In genomic region chr4:62512271-62512670, GRCh38 we compare ENCODE assay signal across 22 cellular contexts.
"Had no signal": no experiment of that assay in that cellular context is flagged by ENCODE, and none has a peak within 500 bp of the region (broad histone marks: within the 10 kb centered on the region; RNA-seq: fewer than 3 reads in every experiment).

No MANE protein-coding gene starts in this region.

- H3K9me3 ChIP-seq: mucosa of descending colon, psoas muscle, testis, tibial artery had no signal

- DNase-seq: dermis blood vessel endothelial cell; effector memory CD8-positive, alpha-beta T cell; kidney; mammary epithelial cell; mucosa of descending colon; naive B cell; nucleus accumbens; psoas muscle; right cardiac atrium; spleen; stimulated activated CD4-positive, alpha-beta T cell treated with anti-CD3 and anti-CD28 coated beads, Interleukin-4, amount 100 ng/mL, for 4 hours; stimulated activated naive CD8-positive, alpha-beta T cell treated with anti-CD3 and anti-CD28 coated beads, Interleukin-15, Interleukin-2, amounts not matched to agents 100 U/mL and 50 U/mL, for 24 hours; substantia nigra; testis; tibial artery had no signal

- H3K4me1 Mint-ChIP-seq: central memory CD8-positive, alpha-beta T cell; naive B cell; nephron; stimulated activated memory B cell treated with anti-CD40 and anti-IgM and Interleukin-4, amounts not matched to agents 10 μg/mL and 1 μg/mL and 100 μg/mL, for 72 hours had no signal

- H3K27me3 ChIP-seq: spleen, testis, tibial artery had no signal

- H3K4me3 ChIP-seq: coronary artery, mucosa of descending colon, psoas muscle, skin epidermis, spleen, testis, tibial artery had no signal

- H3K27ac ChIP-seq: coronary artery, psoas muscle, skin epidermis, spleen, testis, tibial artery had no signal

- H3K27ac Mint-ChIP-seq: effector memory CD8-positive, alpha-beta T cell; nephron; stimulated activated memory B cell treated with anti-CD40 and anti-IgM and Interleukin-4, amounts not matched to agents 10 μg/mL and 1 μg/mL and 100 μg/mL, for 72 hours; type B pancreatic cell had no signal

- ATAC-seq: effector memory CD8-positive, alpha-beta T cell; left lobe of liver; mucosa of descending colon; psoas muscle; right cardiac atrium; stimulated activated memory B cell treated with anti-CD40 and anti-IgM and Interleukin-4, amounts not matched to agents 10 μg/mL and 1 μg/mL and 100 μg/mL, for 72 hours; stimulated activated naive CD8-positive, alpha-beta T cell treated with anti-CD3 and anti-CD28 coated beads, Interleukin-15, Interleukin-2, amounts not matched to agents 100 U/mL and 50 U/mL, for 24 hours had no signal

- H3K4me3 Mint-ChIP-seq: central memory CD8-positive, alpha-beta T cell; effector memory CD8-positive, alpha-beta T cell; naive B cell; nephron; stimulated activated memory B cell treated with anti-CD40 and anti-IgM and Interleukin-4, amounts not matched to agents 10 μg/mL and 1 μg/mL and 100 μg/mL, for 72 hours; type B pancreatic cell had no signal

- H3K27me3 Mint-ChIP-seq: central memory CD8-positive, alpha-beta T cell; effector memory CD8-positive, alpha-beta T cell; naive B cell; stimulated activated memory B cell treated with anti-CD40 and anti-IgM and Interleukin-4, amounts not matched to agents 10 μg/mL and 1 μg/mL and 100 μg/mL, for 72 hours; type B pancreatic cell had no signal

- H3K9me3 Mint-ChIP-seq: type B pancreatic cell had no signal

- H3K36me3 ChIP-seq: spleen, tibial artery had no signal

- H3K4me1 ChIP-seq: psoas muscle, spleen, testis, tibial artery had no signal

- H3K36me3 Mint-ChIP-seq: naive B cell; stimulated activated memory B cell treated with anti-CD40 and anti-IgM and Interleukin-4, amounts not matched to agents 10 μg/mL and 1 μg/mL and 100 μg/mL, for 72 hours; type B pancreatic cell had no signal
